Comparison of ENCODE assay signal across 15 cellular contexts in genomic region chr11:92841719-92842118, GRCh38.
DNase-seq lines count a peak whose midpoint lies in the region; ATAC-seq and TF ChIP-seq lines count a peak whose summit lies in the region.
"Had no signal": no experiment of that assay in that cellular context is flagged by ENCODE, and none has a peak within 500 bp of the region (broad histone marks: within the 10 kb centered on the region; RNA-seq: fewer than 3 reads in every experiment).

No MANE protein-coding gene starts in this region.

- POLR2A ChIA-PET in WTC11 (lab: Charles Lee): no interaction called here

- ATAC-seq in WTC11 (no peak), HG03442 (IDR thresholded peaks at IDR 0.05; ENCODE audit: unreplicated experiment) (no peak)
- ATAC-seq: GM23338, PC-3 had no signal

- H3K27ac Mint-ChIP-seq in WTC11 (peak overlapping the region; percentile 8; the same call in 1 of the 2 replicates), nephron (peak overlapping the region in 2 of 3 experiments; percentile 5 to 13)
- H3K27ac Mint-ChIP-seq: GM23338 had no signal

- H3K4me3 Mint-ChIP-seq in WTC11 (no peak overlapping the region), nephron (no peak overlapping the region)
- H3K4me3 Mint-ChIP-seq: GM23338 had no signal

- H3K27ac ChIP-seq in caudate nucleus (ENCODE audit: low read depth, low read length): no peak overlapping the region
- H3K27ac ChIP-seq: BLaER1 treated with 17β-estradiol and CSF1 and Interleukin-3, amounts not matched to agents 10 nM and 100 nM had no signal

- CTCF ChIA-PET in WTC11 (lab: Charles Lee): no interaction called here

- no peaks in the 10 kb centered on the region for H3K9me3 Mint-ChIP-seq in WTC11
- no peaks in the 10 kb centered on the region for H3K9me3 Mint-ChIP-seq in nephron
- H3K9me3 Mint-ChIP-seq: GM23338 had no signal

- TF ChIP-seq CTCF in WTC11 (IDR thresholded peaks at IDR 0.05): no peak
- no peak for TF ChIP-seq CTCF in nephron (IDR thresholded peaks at IDR 0.05; ENCODE audit: unreplicated experiment in 3 of 3)

- H3K36me3 Mint-ChIP-seq in WTC11: peaks cover 10% of the 10 kb centered on the region; the same call in 1 of the 2 replicates
- peaks cover 17% of the 10 kb centered on the region for H3K36me3 Mint-ChIP-seq in nephron (ENCODE audit: low read depth)

- H3K4me1 Mint-ChIP-seq in WTC11 (peaks cover 38% of the 10 kb centered on the region), nephron (peaks cover 54% of the 10 kb centered on the region)

- DNase-seq in DMS79 treated with DMSO at 0.1 percent for 48 hours (lab: John Stamatoyannopoulos, UW): peak; percentile 51
- no peak for DNase-seq in DMS79 (lab: John Stamatoyannopoulos, UW)
- peak; percentile 64 for DNase-seq in GM03348 (ENCODE audit: low spot score)
- DNase-seq in WTC11 (ENCODE audit: low spot score): no peak
- no peak for DNase-seq in stimulated activated naive CD4-positive, alpha-beta T cell (lab: John Stamatoyannopoulos, UW)
- DNase-seq in caudate nucleus (lab: John Stamatoyannopoulos, UW): no peak
- DNase-seq: 8988T, DMS 273 treated with DMSO at 0.1 percent for 48 hours, MV-4-11, NCI-H524, PC-3 had no signal

- H3K27me3 Mint-ChIP-seq in WTC11 (ENCODE audit: low read depth) (no peaks in the 10 kb centered on the region), nephron (ENCODE audit: low read depth) (no peaks in the 10 kb centered on the region)

TF ChIP-seq in WTC11, 78 proteins besides CTCF, POLR2A, EP300 and RAD21:
- TF ChIP-seq CDX4 (CRISPR knock-in tag; IDR thresholded peaks at IDR 0.05; ENCODE audit: borderline replicate concordance): no peak
- no peak for TF ChIP-seq ZNF416 (CRISPR knock-in tag; IDR thresholded peaks at IDR 0.05)
- TF ChIP-seq KAT7 (CRISPR knock-in tag; IDR thresholded peaks at IDR 0.05; ENCODE audit: borderline replicate concordance): no peak
- TF ChIP-seq FOXP4 (CRISPR knock-in tag; IDR thresholded peaks at IDR 0.05): no peak
- TF ChIP-seq ZSCAN18 (CRISPR knock-in tag; IDR thresholded peaks at IDR 0.05): no peak
TF ChIP-seq in WTC11: peak in this region for 0.

Comparison
In these comparisons a context has a peak if more than half of its experiments do, and no peak if none do; other contexts are left out.
1. DNase-seq: peak in DMS79 treated with DMSO at 0.1 percent for 48 hours (single experiment) and GM03348 (single experiment); none in DMS79 (single experiment), WTC11 (single experiment), stimulated activated naive CD4-positive, alpha-beta T cell (0 of 6) and caudate nucleus (0 of 61).